Comparison of ENCODE assay signal across 28 cellular contexts in genomic region chr9:16363073-16363781, GRCh38.
"Had no signal": no experiment of that assay in that cellular context is flagged by ENCODE, and none has a peak within 500 bp of the region (broad histone marks: within the 10 kb centered on the region; RNA-seq: fewer than 3 reads in every experiment).

No MANE protein-coding gene starts in this region.

- H3K79me2 ChIP-seq: hepatocyte, parathyroid adenoma had no signal

- H2AFZ ChIP-seq: hepatocyte, parathyroid adenoma had no signal

- H3K27me3 ChIP-seq: esophagus muscularis mucosa, hepatocyte, testis, transverse colon had no signal

- H3K4me3 ChIP-seq: cardiac muscle cell, coronary artery, esophagus muscularis mucosa, hepatocyte, psoas muscle, spleen, testis, transverse colon had no signal

- DNase-seq: activated B cell treated with CpG ODN at 0.5 μM for 24 hours; activated CD4-positive, alpha-beta T cell treated with anti-CD3 and anti-CD28 coated beads, Interleukin-2, amount 50 U/mL, for 1 hour; activated CD8-positive, alpha-beta T cell treated with anti-CD3 and anti-CD28 coated beads for 36 hours; activated effector memory CD4-positive, alpha-beta T cell treated with Interleukin-2 at 50 U/mL for 16 hours; activated naive CD4-positive, alpha-beta T cell treated with Interleukin-2 at 50 U/mL for 16 hours; activated T-cell treated with anti-CD3 and anti-CD28 coated beads for 4 hours; aorta; endodermal cell; foreskin melanocyte; left colon; mammary epithelial cell; naive B cell; nucleus accumbens; psoas muscle; right cardiac atrium; spleen; stimulated activated CD4-positive, alpha-beta T cell treated with anti-CD3 and anti-CD28 coated beads, Interleukin-2, amount 100 ng/mL, for 48 hours; stimulated activated naive CD4-positive, alpha-beta T cell treated with Interleukin-2 at 50 U/mL for 16 hours; T-helper 2 cell; testis; transverse colon had no signal

- H3K4me1 ChIP-seq: parathyroid adenoma, psoas muscle, testis, transverse colon had no signal

- H3K9me3 ChIP-seq: esophagus muscularis mucosa, psoas muscle, testis, transverse colon had no signal

- FAIRE-seq: keratinocyte, urothelium cell line had no signal

- H3K4me2 ChIP-seq: hepatocyte had no signal

- ATAC-seq: activated CD8-positive, alpha-beta T cell treated with anti-CD3 and anti-CD28 coated beads for 36 hours; left colon; psoas muscle had no signal

- H3K9ac ChIP-seq: parathyroid adenoma had no signal

- H3K36me3 ChIP-seq: cardiac muscle cell, esophagus muscularis mucosa, spleen, transverse colon had no signal

- H3K27ac ChIP-seq: cardiac muscle cell, hepatocyte, parathyroid adenoma, psoas muscle, spleen, testis, transverse colon had no signal
